Comparison of ENCODE assay signal across 24 cellular contexts in genomic region chr15:42166225-42166940, GRCh38. TPM values are rescaled to one million over a fixed set of nuclear protein-coding genes. Genes with fewer than 3 reads are reported as not detected.
A peak's percentile ranks its signal among the peaks of the same experiment; 100 is the strongest.
DNase-seq lines count a peak whose midpoint lies in the region; ATAC-seq and TF ChIP-seq lines count a peak whose summit lies in the region.
"Had no signal": no experiment of that assay in that cellular context is flagged by ENCODE, and none has a peak within 500 bp of the region (broad histone marks: within the 10 kb centered on the region; RNA-seq: fewer than 3 reads in every experiment).

No MANE protein-coding gene starts in this region.

- ATAC-seq in T-helper 17 cell = no peak
- no peak for ATAC-seq in HG03457 (IDR thresholded peaks at IDR 0.05; ENCODE audit: unreplicated experiment)
- ATAC-seq: A549, GM12878, HCT116 had no signal

- H3K27ac Mint-ChIP-seq in activated CD4-positive, alpha-beta memory T cell treated with anti-CD3 and anti-CD28 coated beads for 36 hours = peak overlapping the region; percentile 18
- no peak overlapping the region for H3K27ac Mint-ChIP-seq in activated CD4-positive, alpha-beta memory T cell treated with anti-CD3 and anti-CD28 coated beads, Interleukin-2, amount 10 ng/mL, durations not matched to agents 7 days and 5 days
- peak overlapping the region; percentile 24 for H3K27ac Mint-ChIP-seq in activated naive CD4-positive, alpha-beta T cell treated with anti-CD3 and anti-CD28 coated beads, Interleukin-2, amount 10 ng/mL, durations not matched to agents 7 days and 5 days
- peak overlapping the region; percentile 24 for H3K27ac Mint-ChIP-seq in T-helper 17 cell
- no peak overlapping the region for H3K27ac Mint-ChIP-seq in osteocyte (ENCODE audit: unreplicated experiment)

- intact Hi-C loops in activated CD4-positive, alpha-beta memory T cell treated with anti-CD3 and anti-CD28 coated beads for 36 hours (cut with micrococcal nuclease) = no loop called here

- H3K9me3 Mint-ChIP-seq in activated CD4-positive, alpha-beta memory T cell treated with anti-CD3 and anti-CD28 coated beads for 36 hours = no peaks in the 10 kb centered on the region
- no peaks in the 10 kb centered on the region for H3K9me3 Mint-ChIP-seq in activated CD4-positive, alpha-beta memory T cell treated with anti-CD3 and anti-CD28 coated beads, Interleukin-2, amount 10 ng/mL, durations not matched to agents 7 days and 5 days
- H3K9me3 Mint-ChIP-seq in activated naive CD4-positive, alpha-beta T cell treated with anti-CD3 and anti-CD28 coated beads, Interleukin-2, amount 10 ng/mL, durations not matched to agents 7 days and 5 days = no peaks in the 10 kb centered on the region
- H3K9me3 Mint-ChIP-seq in osteocyte (ENCODE audit: unreplicated experiment) = no peaks in the 10 kb centered on the region
- H3K9me3 Mint-ChIP-seq: CD4-positive, CD25-positive, alpha-beta regulatory T cell; CD8-positive, alpha-beta memory T cell; HFFc6 had no signal

- H3K9me3 ChIP-seq in T-helper 17 cell (ENCODE audit: control insufficient read depth, low read length, poor library complexity, severe bottlenecking) = no peaks in the 10 kb centered on the region
- H3K9me3 ChIP-seq: A549, BE2C had no signal

- no peak for TF ChIP-seq CTCF in osteocyte (IDR thresholded peaks at IDR 0.05)

- CTCF ChIA-PET in activated CD4-positive, alpha-beta memory T cell treated with anti-CD3 and anti-CD28 coated beads for 36 hours (lab: Charles Lee) = interaction anchor here (0.5 kb wide), 1 partner anchor 33 kb away, joined by 3 read pairs; no protein-coding TSS in a partner anchor
- CTCF ChIA-PET in activated CD4-positive, alpha-beta memory T cell treated with anti-CD3 and anti-CD28 coated beads, Interleukin-2, amount 10 ng/mL, durations not matched to agents 7 days and 5 days (lab: Charles Lee) = no interaction called here
- CTCF ChIA-PET in activated naive CD4-positive, alpha-beta T cell treated with anti-CD3 and anti-CD28 coated beads, Interleukin-2, amount 10 ng/mL, durations not matched to agents 7 days and 5 days (lab: Charles Lee) = no interaction called here

- POLR2A ChIA-PET in activated CD4-positive, alpha-beta memory T cell treated with anti-CD3 and anti-CD28 coated beads for 36 hours (lab: Charles Lee) = interaction anchor here (0.5 kb wide), 1 partner anchor 13 kb away, joined by 3 read pairs; no protein-coding TSS in a partner anchor
- POLR2A ChIA-PET in activated CD4-positive, alpha-beta memory T cell treated with anti-CD3 and anti-CD28 coated beads, Interleukin-2, amount 10 ng/mL, durations not matched to agents 7 days and 5 days (lab: Charles Lee) = no interaction called here

- peaks cover 6% of the 10 kb centered on the region for H3K4me1 Mint-ChIP-seq in activated CD4-positive, alpha-beta memory T cell treated with anti-CD3 and anti-CD28 coated beads for 36 hours (ENCODE audit: low read depth)
- peaks cover 13% of the 10 kb centered on the region for H3K4me1 Mint-ChIP-seq in activated CD4-positive, alpha-beta memory T cell treated with anti-CD3 and anti-CD28 coated beads, Interleukin-2, amount 10 ng/mL, durations not matched to agents 7 days and 5 days
- peaks cover 14% of the 10 kb centered on the region for H3K4me1 Mint-ChIP-seq in activated naive CD4-positive, alpha-beta T cell treated with anti-CD3 and anti-CD28 coated beads, Interleukin-2, amount 10 ng/mL, durations not matched to agents 7 days and 5 days
- H3K4me1 Mint-ChIP-seq in T-helper 17 cell (peaks cover 4% of the 10 kb centered on the region), osteocyte (ENCODE audit: unreplicated experiment) (no peaks in the 10 kb centered on the region)

- no peak overlapping the region for H3K4me3 Mint-ChIP-seq in activated CD4-positive, alpha-beta memory T cell treated with anti-CD3 and anti-CD28 coated beads for 36 hours
- H3K4me3 Mint-ChIP-seq in activated CD4-positive, alpha-beta memory T cell treated with anti-CD3 and anti-CD28 coated beads, Interleukin-2, amount 10 ng/mL, durations not matched to agents 7 days and 5 days = no peak overlapping the region
- H3K4me3 Mint-ChIP-seq in activated naive CD4-positive, alpha-beta T cell treated with anti-CD3 and anti-CD28 coated beads, Interleukin-2, amount 10 ng/mL, durations not matched to agents 7 days and 5 days = no peak overlapping the region
- H3K4me3 Mint-ChIP-seq in T-helper 17 cell (no peak overlapping the region), osteocyte (ENCODE audit: unreplicated experiment) (no peak overlapping the region)
- H3K4me3 Mint-ChIP-seq: CD4-positive, CD25-positive, alpha-beta regulatory T cell; CD8-positive, alpha-beta memory T cell; HFFc6 had no signal

- H3K36me3 Mint-ChIP-seq in activated CD4-positive, alpha-beta memory T cell treated with anti-CD3 and anti-CD28 coated beads for 36 hours = peaks cover 50% of the 10 kb centered on the region
- peaks cover 74% of the 10 kb centered on the region for H3K36me3 Mint-ChIP-seq in activated CD4-positive, alpha-beta memory T cell treated with anti-CD3 and anti-CD28 coated beads, Interleukin-2, amount 10 ng/mL, durations not matched to agents 7 days and 5 days (ENCODE audit: low read depth)
- H3K36me3 Mint-ChIP-seq in activated naive CD4-positive, alpha-beta T cell treated with anti-CD3 and anti-CD28 coated beads, Interleukin-2, amount 10 ng/mL, durations not matched to agents 7 days and 5 days = peaks cover 70% of the 10 kb centered on the region
- peaks cover 5% of the 10 kb centered on the region for H3K36me3 Mint-ChIP-seq in T-helper 17 cell (ENCODE audit: low read depth)
- peaks cover 75% of the 10 kb centered on the region for H3K36me3 Mint-ChIP-seq in osteocyte (ENCODE audit: unreplicated experiment)

- no peak for DNase-seq in activated CD4-positive, alpha-beta memory T cell treated with anti-CD3 and anti-CD28 coated beads for 36 hours
- DNase-seq in activated CD4-positive, alpha-beta memory T cell treated with anti-CD3 and anti-CD28 coated beads, Interleukin-2, amount 10 ng/mL, durations not matched to agents 7 days and 5 days = no peak
- DNase-seq in activated naive CD4-positive, alpha-beta T cell treated with anti-CD3 and anti-CD28 coated beads, Interleukin-2, amount 10 ng/mL, durations not matched to agents 7 days and 5 days = peak; percentile 3
- DNase-seq in activated naive CD4-positive, alpha-beta T cell (lab: John Stamatoyannopoulos, UW) = no peak
- DNase-seq in T-helper 17 cell = no peak
- peak; percentile 75 for DNase-seq in osteocyte (ENCODE audit: extremely low spot score, unreplicated experiment)
- DNase-seq in NCI-H1694 treated with DMSO at 0.1 percent for 48 hours (lab: John Stamatoyannopoulos, UW) = no peak
- DNase-seq: BE2C; C1 segment of cervical spinal cord; CD4-positive, CD25-positive, alpha-beta regulatory T cell; CD8-positive, alpha-beta memory T cell; COR-L47; DMS 273 treated with DMSO at 0.1 percent for 48 hours; DMS53; DND-41; EL; GOT3; H7; HFFc6 had no signal

- H3K27me3 Mint-ChIP-seq in activated CD4-positive, alpha-beta memory T cell treated with anti-CD3 and anti-CD28 coated beads for 36 hours = no peaks in the 10 kb centered on the region
- H3K27me3 Mint-ChIP-seq in activated CD4-positive, alpha-beta memory T cell treated with anti-CD3 and anti-CD28 coated beads, Interleukin-2, amount 10 ng/mL, durations not matched to agents 7 days and 5 days = no peaks in the 10 kb centered on the region
- H3K27me3 Mint-ChIP-seq in activated naive CD4-positive, alpha-beta T cell treated with anti-CD3 and anti-CD28 coated beads, Interleukin-2, amount 10 ng/mL, durations not matched to agents 7 days and 5 days = no peaks in the 10 kb centered on the region
- H3K27me3 Mint-ChIP-seq in T-helper 17 cell = no peaks in the 10 kb centered on the region
- H3K27me3 Mint-ChIP-seq in osteocyte (ENCODE audit: unreplicated experiment) = no peaks in the 10 kb centered on the region
- H3K27me3 Mint-ChIP-seq: CD4-positive, CD25-positive, alpha-beta regulatory T cell; CD8-positive, alpha-beta memory T cell had no signal

RNA-seq across cellular contexts. Expression of gene PLA2G4F, which starts 9.9 kb away (rescaled TPM):
- total RNA-seq in activated CD4-positive, alpha-beta memory T cell treated with anti-CD3 and anti-CD28 coated beads for 36 hours = not detected
- not detected for total RNA-seq in activated CD4-positive, alpha-beta memory T cell treated with anti-CD3 and anti-CD28 coated beads, Interleukin-2, amount 10 ng/mL, durations not matched to agents 7 days and 5 days
- total RNA-seq in T-helper 17 cell (not detected), osteocyte (not detected in 2 replicates)
- total RNA-seq: CD4-positive, CD25-positive, alpha-beta regulatory T cell; CD8-positive, alpha-beta memory T cell; G401; GM12878; H7; HFFc6 had no signal

RNA-seq across cellular contexts. Expression of gene VPS39, which starts 41.7 kb away (rescaled TPM):
- total RNA-seq in activated CD4-positive, alpha-beta memory T cell treated with anti-CD3 and anti-CD28 coated beads for 36 hours = 10 to 100 TPM; 52.6 to 57.8 TPM
- total RNA-seq in activated CD4-positive, alpha-beta memory T cell treated with anti-CD3 and anti-CD28 coated beads, Interleukin-2, amount 10 ng/mL, durations not matched to agents 7 days and 5 days = 10 to 100 TPM; 76.8 to 82.3 TPM
- total RNA-seq in T-helper 17 cell (10 to 100 TPM; 84.9 to 93.1 TPM), osteocyte (79.3 and 81.7 TPM in 2 replicates)

Comparison
In these comparisons a context has a peak if more than half of its experiments do, and no peak if none do; other contexts are left out.
1. DNase-seq: peak in activated naive CD4-positive, alpha-beta T cell treated with anti-CD3 and anti-CD28 coated beads, Interleukin-2, amount 10 ng/mL, durations not matched to agents 7 days and 5 days (single experiment) and osteocyte (single experiment); none in activated CD4-positive, alpha-beta memory T cell treated with anti-CD3 and anti-CD28 coated beads for 36 hours (single experiment), activated CD4-positive, alpha-beta memory T cell treated with anti-CD3 and anti-CD28 coated beads, Interleukin-2, amount 10 ng/mL, durations not matched to agents 7 days and 5 days (single experiment), activated naive CD4-positive, alpha-beta T cell (0 of 4), T-helper 17 cell (0 of 3) and NCI-H1694 treated with DMSO at 0.1 percent for 48 hours (single experiment).
2. H3K27ac Mint-ChIP-seq: peak in activated CD4-positive, alpha-beta memory T cell treated with anti-CD3 and anti-CD28 coated beads for 36 hours (single experiment), activated naive CD4-positive, alpha-beta T cell treated with anti-CD3 and anti-CD28 coated beads, Interleukin-2, amount 10 ng/mL, durations not matched to agents 7 days and 5 days (single experiment) and T-helper 17 cell (single experiment); none in activated CD4-positive, alpha-beta memory T cell treated with anti-CD3 and anti-CD28 coated beads, Interleukin-2, amount 10 ng/mL, durations not matched to agents 7 days and 5 days (single experiment) and osteocyte (single experiment).